Comparison of ENCODE assay signal across 8 cellular contexts in genomic region chr7:1412322-1413261, GRCh38. TPM values are rescaled to one million over a fixed set of nuclear protein-coding genes. Genes with fewer than 3 reads are reported as not detected.
A peak's percentile ranks its signal among the peaks of the same experiment; 100 is the strongest.
DNase-seq lines count a peak whose midpoint lies in the region; ATAC-seq and TF ChIP-seq lines count a peak whose summit lies in the region.

No MANE protein-coding gene starts in this region.

- H3K27ac Mint-ChIP-seq in activated T-helper 17 cell treated with anti-CD3 and anti-CD28 coated beads, Interleukin-2, amount 50 U/mL, for 72 hours: peak overlapping the region; percentile 47
- no peak overlapping the region for H3K27ac Mint-ChIP-seq in neural progenitor cell
- H3K27ac Mint-ChIP-seq in stimulated activated naive CD8-positive, alpha-beta T cell treated with anti-CD3 and anti-CD28 coated beads, Interleukin-15, amount 100 ng/mL, for 72 hours: no peak overlapping the region

- no peaks in the 10 kb centered on the region for H3K36me3 Mint-ChIP-seq in activated T-helper 17 cell treated with anti-CD3 and anti-CD28 coated beads, Interleukin-2, amount 50 U/mL, for 72 hours (ENCODE audit: low read depth)
- no peaks in the 10 kb centered on the region for H3K36me3 Mint-ChIP-seq in neural progenitor cell

- peaks cover 11% of the 10 kb centered on the region for H3K4me1 Mint-ChIP-seq in activated T-helper 17 cell treated with anti-CD3 and anti-CD28 coated beads, Interleukin-2, amount 50 U/mL, for 72 hours
- peaks cover 9% of the 10 kb centered on the region for H3K4me1 Mint-ChIP-seq in neural progenitor cell
- H3K4me1 Mint-ChIP-seq in stimulated activated naive CD8-positive, alpha-beta T cell treated with anti-CD3 and anti-CD28 coated beads, Interleukin-15, amount 100 ng/mL, for 72 hours: peaks cover 26% of the 10 kb centered on the region

- peak overlapping the region; percentile 40 for H3K4me2 ChIP-seq in neural progenitor cell

- no peak overlapping the region for H3K27ac ChIP-seq in neural progenitor cell

- peak; percentile 86 for TF ChIP-seq CTCF in neural progenitor cell (IDR thresholded peaks at IDR 0.05)

- H3F3A ChIP-seq in neural progenitor cell (ENCODE audit: low read depth): peaks cover 10% of the 10 kb centered on the region

- no peaks in the 10 kb centered on the region for H3K9me3 Mint-ChIP-seq in activated T-helper 17 cell treated with anti-CD3 and anti-CD28 coated beads, Interleukin-2, amount 50 U/mL, for 72 hours
- H3K9me3 Mint-ChIP-seq in neural progenitor cell: no peaks in the 10 kb centered on the region
- H3K9me3 Mint-ChIP-seq in stimulated activated naive CD8-positive, alpha-beta T cell treated with anti-CD3 and anti-CD28 coated beads, Interleukin-15, amount 100 ng/mL, for 72 hours: peaks cover 0 to 8% of the 10 kb centered on the region in 2 donors

- no peaks in the 10 kb centered on the region for H3K9me3 ChIP-seq in MG63
- no peaks in the 10 kb centered on the region for H3K9me3 ChIP-seq in neural progenitor cell (ENCODE audit: low read depth)

- H3K36me3 ChIP-seq in MG63 (no peaks in the 10 kb centered on the region), neural progenitor cell (no peaks in the 10 kb centered on the region)

- H3K4me3 ChIP-seq in MG63 (no peak overlapping the region), neural progenitor cell (no peak overlapping the region)

- H3K79me2 ChIP-seq in neural progenitor cell (ENCODE audit: low read depth): no peaks in the 10 kb centered on the region

- H3K4me3 Mint-ChIP-seq in activated T-helper 17 cell treated with anti-CD3 and anti-CD28 coated beads, Interleukin-2, amount 50 U/mL, for 72 hours: peak overlapping the region; percentile 70
- peak overlapping the region; percentile 30 for H3K4me3 Mint-ChIP-seq in neural progenitor cell
- peak overlapping the region; percentile 74 to 77 for H3K4me3 Mint-ChIP-seq in stimulated activated naive CD8-positive, alpha-beta T cell treated with anti-CD3 and anti-CD28 coated beads, Interleukin-15, amount 100 ng/mL, for 72 hours

- H3K9ac ChIP-seq in neural progenitor cell: no peak overlapping the region

- peaks cover 7% of the 10 kb centered on the region for H3K27me3 Mint-ChIP-seq in activated T-helper 17 cell treated with anti-CD3 and anti-CD28 coated beads, Interleukin-2, amount 50 U/mL, for 72 hours
- H3K27me3 Mint-ChIP-seq in neural progenitor cell (ENCODE audit: insufficient read depth, low read depth): peaks cover 15% of the 10 kb centered on the region
- peaks cover 12% of the 10 kb centered on the region for H3K27me3 Mint-ChIP-seq in stimulated activated naive CD8-positive, alpha-beta T cell treated with anti-CD3 and anti-CD28 coated beads, Interleukin-15, amount 100 ng/mL, for 72 hours

- peaks cover 5% of the 10 kb centered on the region for H3K4me1 ChIP-seq in neural progenitor cell

- peak; percentile 46 for ATAC-seq in GM19397 (IDR thresholded peaks at IDR 0.05; ENCODE audit: unreplicated experiment)
- peak; percentile 78 for ATAC-seq in activated T-helper 17 cell treated with anti-CD3 and anti-CD28 coated beads, Interleukin-2, amount 50 U/mL, for 72 hours (replicated peaks)
- ATAC-seq in stimulated activated naive CD8-positive, alpha-beta T cell treated with anti-CD3 and anti-CD28 coated beads, Interleukin-15, amount 100 ng/mL, for 72 hours: peak; percentile 70

- H2AFZ ChIP-seq in neural progenitor cell (replicated peaks): no peak overlapping the region

- H4K20me1 ChIP-seq in neural progenitor cell (ENCODE audit: low read depth): peaks cover 3% of the 10 kb centered on the region

- DNase-seq in AG20443 (ENCODE audit: low spot score) (peak; percentile 99), MG63 (peak; percentile 71), SHP77 (lab: John Stamatoyannopoulos, UW) (peak; percentile 85 to 92), fibroblast of peridontal ligament (ENCODE audit: extremely low read depth) (peak; percentile 66), neural progenitor cell (ENCODE audit: low spot score) (peak; percentile 97)
- DNase-seq in stimulated activated naive CD8-positive, alpha-beta T cell treated with anti-CD3 and anti-CD28 coated beads, Interleukin-15, amount 100 ng/mL, for 72 hours: peak; percentile 87 to 92

- H3K27me3 ChIP-seq in MG63 (peaks cover 13% of the 10 kb centered on the region), neural progenitor cell (peaks cover 83% of the 10 kb centered on the region)

RNA-seq across cellular contexts. Expression of gene MICALL2, which starts 46.7 kb away (rescaled TPM):
- 7.9 and 13.5 TPM in 2 replicates for total RNA-seq in MG63 (2014; rRNA removed; shearing (Covaris generic); ENCODE audit: low replicate concordance)
- 1 to 10 TPM; 1.8 to 5.1 TPM for total RNA-seq in activated T-helper 17 cell treated with anti-CD3 and anti-CD28 coated beads, Interleukin-2, amount 50 U/mL, for 72 hours
- 6.0 and 22.7 TPM in 2 replicates for total RNA-seq in neural progenitor cell (ENCODE audit: low replicate concordance)
